ENCODE assay signal across 8 cellular contexts in genomic region chr2:9205963-9206948, GRCh38. TPM values are rescaled to one million over a fixed set of nuclear protein-coding genes. Genes with fewer than 3 reads are reported as not detected.
DNase-seq lines count a peak whose midpoint lies in the region; ATAC-seq and TF ChIP-seq lines count a peak whose summit lies in the region.

ASAP2 (plus strand) TSS chr2:9206812; CDS start chr2:9207105, 293 bp downstream.

- H3K4me3 Mint-ChIP-seq in CD4-positive, alpha-beta memory T cell: peak within 1 kb of the TSS; percentile 31 to 69 (median 44)
- peak within 1 kb of the TSS; percentile 89 for H3K4me3 Mint-ChIP-seq in progenitor cell of endocrine pancreas (ENCODE audit: low read depth)

- peak within 1 kb of the TSS; percentile 92 for H3K9ac ChIP-seq in HUES64 (ENCODE audit: low read depth, low read length)

- H3K4me1 ChIP-seq in CD4-positive, alpha-beta memory T cell (ENCODE audit: insufficient read depth, low read length): peaks cover 12% of the 10 kb centered on the region
- peaks cover 16% of the 10 kb centered on the region for H3K4me1 ChIP-seq in HUES64 (ENCODE audit: insufficient read depth, low read length)

- no peak within 1 kb of the TSS for H3K27ac ChIP-seq in CD4-positive, alpha-beta memory T cell (ENCODE audit: low read depth, low read length)
- no peak within 1 kb of the TSS for H3K27ac ChIP-seq in HUES64 (ENCODE audit: low read depth, low read length)

- peak within 1 kb of the TSS; percentile 12 to 32 for H3K4me3 ChIP-seq in CD4-positive, alpha-beta memory T cell (ENCODE audit: low read length in 2 of 2)
- peak within 1 kb of the TSS; percentile 61 for H3K4me3 ChIP-seq in HUES64 (ENCODE audit: low read length)
- H3K4me3 ChIP-seq in astrocyte of the cerebellum (ENCODE audit: low read depth, low read length): peak within 1 kb of the TSS; percentile 57

- peaks cover 27 to 39% of the 10 kb centered on the region in 2 donors for H3K27me3 Mint-ChIP-seq in CD4-positive, alpha-beta memory T cell
- no peaks in the 10 kb centered on the region for H3K27me3 Mint-ChIP-seq in progenitor cell of endocrine pancreas

- peak in 3 of 5 donors; percentile 10 to 26 (median 12) for DNase-seq in CD4-positive, alpha-beta memory T cell
- DNase-seq in RPMI8226 (peak; percentile 75), astrocyte of the cerebellum (ENCODE audit: low read depth) (no peak), hepatic stellate cell (ENCODE audit: low spot score) (peak; percentile 87), progenitor cell of endocrine pancreas (ENCODE audit: low spot score, unreplicated experiment) (peak; percentile 73)

- TF ChIP-seq CTCF in astrocyte of the cerebellum (IDR thresholded peaks at IDR 0.05; ENCODE audit: low read depth, low read length, missing control alignments) (peak; percentile 77), progenitor cell of endocrine pancreas (IDR thresholded peaks at IDR 0.05; ENCODE audit: unreplicated experiment) (peak; percentile 86)

- no peaks in the 10 kb centered on the region for H3K36me3 Mint-ChIP-seq in CD4-positive, alpha-beta memory T cell
- peaks cover 2% of the 10 kb centered on the region for H3K36me3 Mint-ChIP-seq in progenitor cell of endocrine pancreas (ENCODE audit: insufficient read depth)

- ATAC-seq in GM19397 (IDR thresholded peaks at IDR 0.05; ENCODE audit: unreplicated experiment) (peak; percentile 68), HG03108 (IDR thresholded peaks at IDR 0.05; ENCODE audit: unreplicated experiment) (no peak)

- peaks cover 11% of the 10 kb centered on the region for H3K27me3 ChIP-seq in CD4-positive, alpha-beta memory T cell (ENCODE audit: insufficient read depth, low read length)
- peaks cover 39% of the 10 kb centered on the region for H3K27me3 ChIP-seq in HUES64 (ENCODE audit: insufficient read depth, low read length)

- intact Hi-C loops in CD4-positive, alpha-beta memory T cell (cut with micrococcal nuclease): loop anchor here (5.0 kb wide), 1 partner anchor 591 kb away; no protein-coding TSS in a partner anchor

- POLR2A ChIA-PET in CD4-positive, alpha-beta memory T cell (lab: Charles Lee; ENCODE audit: partially characterized antibody): no interaction called here

- H3K4me1 Mint-ChIP-seq in CD4-positive, alpha-beta memory T cell: peaks cover 4 to 13% (median 6%) of the 10 kb centered on the region in 4 donors
- H3K4me1 Mint-ChIP-seq in progenitor cell of endocrine pancreas (ENCODE audit: low read depth): peaks cover 44% of the 10 kb centered on the region

- in situ Hi-C loops in astrocyte of the cerebellum (cut with HindIII; ENCODE audit: low sequenced_read_pairs): loop anchor here (5.0 kb wide), 2 partner anchors 64 to 86 kb away; no protein-coding TSS in a partner anchor

- no peaks in the 10 kb centered on the region for H3K36me3 ChIP-seq in CD4-positive, alpha-beta memory T cell (ENCODE audit: insufficient read depth, low read length)
- H3K36me3 ChIP-seq in HUES64 (ENCODE audit: insufficient read depth, low read length): no peaks in the 10 kb centered on the region

- no peaks in the 10 kb centered on the region for H3K9me3 Mint-ChIP-seq in CD4-positive, alpha-beta memory T cell
- H3K9me3 Mint-ChIP-seq in progenitor cell of endocrine pancreas (ENCODE audit: low read depth): no peaks in the 10 kb centered on the region

- H3K9me3 ChIP-seq in CD4-positive, alpha-beta memory T cell (ENCODE audit: control insufficient read depth in 1 of 2, low read length in 2 of 2): no peaks in the 10 kb centered on the region
- no peaks in the 10 kb centered on the region for H3K9me3 ChIP-seq in HUES64 (ENCODE audit: insufficient read depth, low read depth, low read length)

- WGBS in HUES64: under 1% methylated on average over 128 of the region's 128 CpGs

- H3K27ac Mint-ChIP-seq in CD4-positive, alpha-beta memory T cell: no peak within 1 kb of the TSS
- peak within 1 kb of the TSS; percentile 97 for H3K27ac Mint-ChIP-seq in progenitor cell of endocrine pancreas

- CTCF ChIA-PET in CD4-positive, alpha-beta memory T cell (lab: Charles Lee; ENCODE audit: partially characterized antibody): interaction anchor here (1.1 kb wide), 1 partner anchor 43 kb away, joined by 4 read pairs; no protein-coding TSS in a partner anchor

RNA-seq across cellular contexts. Expression of gene ASAP2, which starts in this region (rescaled TPM):
- not detected for total RNA-seq in CD4-positive, alpha-beta memory T cell
- not detected for polyA plus RNA-seq in CD4-positive, alpha-beta memory T cell
- 11.5 TPM for polyA plus RNA-seq in HUES64 (2013, experiment 1 of 2)
- polyA plus RNA-seq in HUES64 (2013, experiment 2 of 2): 17.1 TPM
- 65.4 and 69.3 TPM in 2 replicates for total RNA-seq in progenitor cell of endocrine pancreas

Comparison
In these comparisons a context has a peak if more than half of its experiments do, and no peak if none do; other contexts are left out.
1. RNA of gene ASAP2 (total RNA-seq): 65.4 to 69.3 TPM in progenitor cell of endocrine pancreas; not detected in CD4-positive, alpha-beta memory T cell; every median in the first group is over 10 times any median in the second.
2. Peak in DNase-seq and H3K4me3 ChIP-seq in CD4-positive, alpha-beta memory T cell; RNA of the gene not detected or under 1 TPM.
3. Peak in every context shown above with its lines, with median percentiles within 50 percentile points of each other: H3K4me3 ChIP-seq.